In the genomic region with DNA sequence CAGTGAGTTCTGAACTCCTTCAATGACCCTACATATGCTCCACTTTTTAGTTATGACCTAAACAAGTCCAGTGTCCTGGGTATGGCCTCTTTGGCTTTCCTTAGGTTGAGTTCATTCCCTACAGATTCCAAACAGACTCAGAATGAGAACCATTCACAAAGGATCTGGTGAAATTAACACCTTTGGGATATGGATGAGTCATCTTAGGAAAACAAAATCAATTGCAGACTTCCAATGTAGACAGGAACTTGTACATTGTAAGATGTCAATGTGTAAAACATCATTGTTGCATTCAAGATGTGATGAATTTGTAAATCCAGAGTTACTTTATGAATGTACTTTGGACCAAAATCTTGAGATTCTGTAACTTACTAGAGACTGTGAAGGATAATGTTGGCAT, we compare ENCODE assay signal across 26 cellular contexts.
"Had no signal": no experiment of that assay in that cellular context is flagged by ENCODE, and none has a peak within 500 bp of the region (broad histone marks: within the 10 kb centered on the region; RNA-seq: fewer than 3 reads in every experiment).

No MANE protein-coding gene starts in this region.

- H3K4me3 ChIP-seq: heart right ventricle, left ventricle myocardium inferior, lung, mucosa of descending colon, stomach, thyroid gland, upper lobe of left lung, vagina had no signal

- H3K4me1 ChIP-seq: foreskin keratinocyte, stomach, thyroid gland, upper lobe of left lung, vagina had no signal

- H3K9me3 ChIP-seq: mucosa of descending colon, stomach, thyroid gland, upper lobe of left lung, vagina had no signal

- H3K27ac Mint-ChIP-seq: activated naive CD4-positive, alpha-beta T cell treated with anti-CD3 and anti-CD28 coated beads, Interleukin-2, amount 10 ng/mL, durations not matched to agents 7 days and 5 days; activated naive CD8-positive, alpha-beta T cell treated with anti-CD3 and anti-CD28 coated beads, Interleukin-2, amount 10 ng/mL, durations not matched to agents 7 days and 5 days; natural killer cell treated with Interleukin-12 subunit alpha and Interleukin-12 subunit beta and Interleukin-15 and Interleukin-18, amount 100 ng/mL, for 72 hours; stimulated activated naive B cell treated with anti-CD40 and anti-IgM and Interleukin-4, amounts not matched to agents 10 μg/mL and 1 μg/mL and 100 μg/mL, for 72 hours; T-helper 17 cell had no signal

- H3K27me3 Mint-ChIP-seq: activated naive CD4-positive, alpha-beta T cell treated with anti-CD3 and anti-CD28 coated beads, Interleukin-2, amount 10 ng/mL, durations not matched to agents 7 days and 5 days had no signal

- H3K36me3 Mint-ChIP-seq: activated naive CD4-positive, alpha-beta T cell treated with anti-CD3 and anti-CD28 coated beads, Interleukin-2, amount 10 ng/mL, durations not matched to agents 7 days and 5 days; activated naive CD8-positive, alpha-beta T cell treated with anti-CD3 and anti-CD28 coated beads, Interleukin-2, amount 10 ng/mL, durations not matched to agents 7 days and 5 days; natural killer cell treated with Interleukin-12 subunit alpha and Interleukin-12 subunit beta and Interleukin-15 and Interleukin-18, amount 100 ng/mL, for 72 hours had no signal

- DNase-seq: activated CD4-positive, alpha-beta T cell treated with anti-CD3 and anti-CD28 coated beads, Interleukin-2, amount 50 U/mL, for 1 hour; activated CD4-positive, CD25-positive, alpha-beta regulatory T cell treated with anti-CD3 and anti-CD28 coated beads, Interleukin-2, amount 50 U/mL, for 72 hours; activated CD8-positive, alpha-beta T cell treated with anti-CD3 and anti-CD28 coated beads for 36 hours; activated effector memory CD4-positive, alpha-beta T cell treated with Interleukin-2 at 50 U/mL for 16 hours; activated naive CD4-positive, alpha-beta T cell treated with anti-CD3 and anti-CD28 coated beads, Interleukin-2, amount 10 ng/mL, durations not matched to agents 7 days and 5 days; activated naive CD8-positive, alpha-beta T cell treated with anti-CD3 and anti-CD28 coated beads, Interleukin-2, amount 10 ng/mL, durations not matched to agents 7 days and 5 days; effector CD8-positive, alpha-beta T cell; erythroblast; foreskin keratinocyte; heart right ventricle; left ventricle myocardium inferior; mesendoderm; mucosa of descending colon; right cardiac atrium; stimulated activated CD4-positive, alpha-beta T cell treated with anti-CD3 and anti-CD28 coated beads, Interleukin-15, amount 100 ng/mL, for 24 hours; stimulated activated CD4-positive, alpha-beta T cell treated with anti-CD3 and anti-CD28 coated beads, Interleukin-2, amount 100 ng/mL, for 24 hours; stimulated activated naive B cell treated with anti-CD40 and anti-IgM and Interleukin-4, amounts not matched to agents 10 μg/mL and 1 μg/mL and 100 μg/mL, for 72 hours; stomach; T-helper 17 cell; T1000; thyroid gland; upper lobe of left lung had no signal

- H3K27ac ChIP-seq: foreskin keratinocyte, left ventricle myocardium inferior, stomach, thyroid gland, upper lobe of left lung, vagina had no signal

- H3K4me3 Mint-ChIP-seq: activated CD8-positive, alpha-beta T cell treated with anti-CD3 and anti-CD28 coated beads for 36 hours; activated naive CD4-positive, alpha-beta T cell treated with anti-CD3 and anti-CD28 coated beads, Interleukin-2, amount 10 ng/mL, durations not matched to agents 7 days and 5 days; activated naive CD8-positive, alpha-beta T cell treated with anti-CD3 and anti-CD28 coated beads, Interleukin-2, amount 10 ng/mL, durations not matched to agents 7 days and 5 days; central memory CD8-positive, alpha-beta T cell; natural killer cell treated with Interleukin-12 subunit alpha and Interleukin-12 subunit beta and Interleukin-15 and Interleukin-18, amount 100 ng/mL, for 72 hours; stimulated activated naive B cell treated with anti-CD40 and anti-IgM and Interleukin-4, amounts not matched to agents 10 μg/mL and 1 μg/mL and 100 μg/mL, for 72 hours; T-helper 17 cell had no signal

- H3K27me3 ChIP-seq: stomach, thyroid gland, upper lobe of left lung, vagina had no signal

- H3K4me1 Mint-ChIP-seq: activated naive CD4-positive, alpha-beta T cell treated with anti-CD3 and anti-CD28 coated beads, Interleukin-2, amount 10 ng/mL, durations not matched to agents 7 days and 5 days; activated naive CD8-positive, alpha-beta T cell treated with anti-CD3 and anti-CD28 coated beads, Interleukin-2, amount 10 ng/mL, durations not matched to agents 7 days and 5 days; central memory CD8-positive, alpha-beta T cell; stimulated activated naive B cell treated with anti-CD40 and anti-IgM and Interleukin-4, amounts not matched to agents 10 μg/mL and 1 μg/mL and 100 μg/mL, for 72 hours; T-helper 17 cell had no signal

- ATAC-seq: foreskin keratinocyte; mucosa of descending colon; natural killer cell treated with Interleukin-12 subunit alpha and Interleukin-12 subunit beta and Interleukin-15 and Interleukin-18, amount 100 ng/mL, for 72 hours; stimulated activated naive B cell treated with anti-CD40 and anti-IgM and Interleukin-4, amounts not matched to agents 10 μg/mL and 1 μg/mL and 100 μg/mL, for 72 hours; T-helper 17 cell had no signal

- H3K9me3 Mint-ChIP-seq: activated naive CD4-positive, alpha-beta T cell treated with anti-CD3 and anti-CD28 coated beads, Interleukin-2, amount 10 ng/mL, durations not matched to agents 7 days and 5 days; natural killer cell treated with Interleukin-12 subunit alpha and Interleukin-12 subunit beta and Interleukin-15 and Interleukin-18, amount 100 ng/mL, for 72 hours had no signal

- H3K36me3 ChIP-seq: heart right ventricle, left ventricle myocardium inferior, stomach, thyroid gland, upper lobe of left lung, vagina had no signal
